In genomic region chr2:128446866-128447537, GRCh38 we compare ENCODE assay signal across 19 cellular contexts.
DNase-seq lines count a peak whose midpoint lies in the region; ATAC-seq, FAIRE-seq and TF ChIP-seq lines count a peak whose summit lies in the region.
"Had no signal": no experiment of that assay in that cellular context is flagged by ENCODE, and none has a peak within 500 bp of the region (broad histone marks: within the 10 kb centered on the region; RNA-seq: fewer than 3 reads in every experiment).

No MANE protein-coding gene starts in this region.

- H2AFZ ChIP-seq in HepG2 (ENCODE audit: low read length), result no peak overlapping the region

- ATAC-seq in HepG2 (peak; percentile 3; the same call in 1 of the 3 replicates), sciatic nerve (no peak)
- no peak for ATAC-seq in activated CD4-positive, CD25-positive, alpha-beta regulatory T cell treated with anti-CD3 and anti-CD28 coated beads, Interleukin-2, amount 50 U/mL, for 24 hours
- ATAC-seq: activated T-cell treated with anti-CD3 and anti-CD28 coated beads, Interleukin-2, amount 50 U/mL, for 72 hours; esophagus mucosa; naive thymus-derived CD4-positive, alpha-beta T cell had no signal

- peaks cover 51 to 68% (median 54%) of the 10 kb centered on the region in 10 experiments for H3K4me1 ChIP-seq in BLaER1 treated with 17β-estradiol and CSF1 and Interleukin-3, amounts not matched to agents 10 nM and 100 nM
- H3K4me1 ChIP-seq in HepG2 (ENCODE audit: insufficient read depth, low read length), result peaks cover 14% of the 10 kb centered on the region

- FAIRE-seq in HepG2 (lab: Jason Lieb, UNC), result no peak

- no peak for TF ChIP-seq POLR2A in HepG2 (IDR thresholded peaks at IDR 0.05; ENCODE audit: insufficient read depth in 1 of 2, low read depth in 2 of 2, low read length in 2 of 2)

- CTCF ChIA-PET in HepG2 (lab: Yijun Ruan, JAX; ENCODE audit: low intra/inter-chr PET ratio, low total read pairs), result no interaction called here

- POLR2A ChIA-PET in HepG2 (lab: Yijun Ruan, JAX), result no interaction called here

- DNase-seq in activated CD8-positive, alpha-beta memory T cell treated with anti-CD3 and anti-CD28 coated beads for 24 hours, result peak; percentile 35
- DNase-seq in HepG2 (ENCODE audit: low spot score) (no peak), sciatic nerve (ENCODE audit: low spot score) (peak; percentile 52), COR-L47 (lab: John Stamatoyannopoulos, UW) (no peak), T-helper 2 cell (no peak), NCI-H128 (lab: John Stamatoyannopoulos, UW; ENCODE audit: unreplicated experiment) (no peak)
- DNase-seq: activated CD4-positive, alpha-beta T cell treated with anti-CD3 and anti-CD28 coated beads, Interleukin-2, amount 50 U/mL, for 4 hours; activated T-cell treated with anti-CD3 and anti-CD28 coated beads, Interleukin-2, amount 50 U/mL, for 72 hours; HCEC 1CT; KBM-7; naive thymus-derived CD4-positive, alpha-beta T cell; NCI-H2081; NCI-H510A; Right ventricle myocardium superior had no signal

- peak overlapping the region; percentile 6 to 100 (median 47); a peak in 20 of 22 replicates for H3K4me2 ChIP-seq in BLaER1 treated with 17β-estradiol and CSF1 and Interleukin-3, amounts not matched to agents 10 nM and 100 nM
- no peak overlapping the region for H3K4me2 ChIP-seq in HepG2 (ENCODE audit: low read depth, low read length)

- 53% methylated on average over 13 of the region's 17 CpGs for WGBS in HepG2 (ENCODE audit: low lambda C conversion rate)

- TF ChIP-seq EP300 in HepG2 (IDR thresholded peaks at IDR 0.05; ENCODE audit: low read depth in 2 of 2, low read length in 2 of 2), result no peak
- TF ChIP-seq EP300 in HepG2 (CRISPR knock-in tag; IDR thresholded peaks at IDR 0.05; ENCODE audit: borderline replicate concordance), result no peak

- TF ChIP-seq CTCF in HepG2 (CRISPR knock-in tag; IDR thresholded peaks at IDR 0.05), result no peak

- H3K4me3 ChIP-seq in BLaER1 treated with 17β-estradiol and CSF1 and Interleukin-3, amounts not matched to agents 10 nM and 100 nM, result no peak overlapping the region
- no peak overlapping the region for H3K4me3 ChIP-seq in HepG2 (replicated peaks in 1 of 3; ENCODE audit: insufficient read depth in 1 of 3, low read depth in 2 of 3, low read length in 3 of 3)
- H3K4me3 ChIP-seq: dorsolateral prefrontal cortex, tibial nerve had no signal

- H3K27ac ChIP-seq in BLaER1 treated with 17β-estradiol and CSF1 and Interleukin-3, amounts not matched to agents 10 nM and 100 nM, result peak overlapping the region in 2 of 11 experiments; percentile 25 to 26; a peak in 1 of 22 replicates
- H3K27ac ChIP-seq in HepG2 (ENCODE audit: extremely low read length, insufficient read depth, low read length), result no peak overlapping the region
- H3K27ac ChIP-seq: dorsolateral prefrontal cortex, tibial nerve had no signal

- H3K79me2 ChIP-seq in HepG2 (ENCODE audit: insufficient read depth, low read length), result no peaks in the 10 kb centered on the region

- peaks cover 0 to 41% (median 0%) of the 10 kb centered on the region in 11 experiments; a peak in 7 of 22 replicates for H3K36me3 ChIP-seq in BLaER1 treated with 17β-estradiol and CSF1 and Interleukin-3, amounts not matched to agents 10 nM and 100 nM
- H3K36me3 ChIP-seq in HepG2 (replicated peaks in 1 of 2; ENCODE audit: control insufficient read depth in 1 of 2, insufficient read depth in 2 of 2, low read length in 2 of 2), result no peaks in the 10 kb centered on the region
- H3K36me3 ChIP-seq: tibial nerve had no signal

- H3K27me3 ChIP-seq in BLaER1 treated with 17β-estradiol and CSF1 and Interleukin-3, amounts not matched to agents 10 nM and 100 nM, result no peaks in the 10 kb centered on the region
- peaks cover 2 to 7% of the 10 kb centered on the region in 2 experiments; a peak in 2 of 5 replicates for H3K27me3 ChIP-seq in HepG2 (ENCODE audit: control insufficient read depth in 1 of 2, insufficient read depth in 2 of 2, low read length in 2 of 2)
- H3K27me3 ChIP-seq: dorsolateral prefrontal cortex, tibial nerve had no signal

- intact Hi-C loops in HepG2 (cut with micrococcal nuclease; ENCODE audit: unreplicated experiment) (no loop called here), sciatic nerve (cut with DNase I) (no loop called here)

- TF ChIP-seq RAD21 in HepG2 (CRISPR knock-in tag; IDR thresholded peaks at IDR 0.05), result no peak

- H3K9ac ChIP-seq in BLaER1 treated with 17β-estradiol and CSF1 and Interleukin-3, amounts not matched to agents 10 nM and 100 nM, result no peak overlapping the region
- H3K9ac ChIP-seq in HepG2 (ENCODE audit: insufficient read depth, low read depth, low read length), result no peak overlapping the region

- no TSS peak for BruUV-seq in HepG2 (replicated peaks; lab: Mats Ljungman, UMichigan)

- H4K20me1 ChIP-seq in BLaER1 treated with 17β-estradiol and CSF1 and Interleukin-3, amounts not matched to agents 10 nM and 100 nM, result peaks cover 0 to 35% (median 0%) of the 10 kb centered on the region in 11 experiments; a peak in 3 of 22 replicates
- no peaks in the 10 kb centered on the region for H4K20me1 ChIP-seq in HepG2 (ENCODE audit: insufficient read depth, low read length)

- no peaks in the 10 kb centered on the region; a peak in 2 of 22 replicates for H3K9me3 ChIP-seq in BLaER1 treated with 17β-estradiol and CSF1 and Interleukin-3, amounts not matched to agents 10 nM and 100 nM (replicated peaks in 1 of 11)
- H3K9me3 ChIP-seq in HepG2 (ENCODE audit: low read length), result no peaks in the 10 kb centered on the region
- H3K9me3 ChIP-seq: tibial nerve had no signal

- in situ Hi-C loops in HepG2 (cut with HindIII; ENCODE audit: extremely low pct_ligation_motif_present, low pct_unique_long_range_greater_than_20kb), result no loop called here

TF ChIP-seq in HepG2, 621 proteins besides CTCF, POLR2A, EP300 and RAD21:
- no peak for TF ChIP-seq ZNF230 (CRISPR knock-in tag; IDR thresholded peaks at IDR 0.05)
- TF ChIP-seq ZNF615 (CRISPR knock-in tag; IDR thresholded peaks at IDR 0.05; ENCODE audit: borderline replicate concordance), result no peak
- TF ChIP-seq, protein P1, sequence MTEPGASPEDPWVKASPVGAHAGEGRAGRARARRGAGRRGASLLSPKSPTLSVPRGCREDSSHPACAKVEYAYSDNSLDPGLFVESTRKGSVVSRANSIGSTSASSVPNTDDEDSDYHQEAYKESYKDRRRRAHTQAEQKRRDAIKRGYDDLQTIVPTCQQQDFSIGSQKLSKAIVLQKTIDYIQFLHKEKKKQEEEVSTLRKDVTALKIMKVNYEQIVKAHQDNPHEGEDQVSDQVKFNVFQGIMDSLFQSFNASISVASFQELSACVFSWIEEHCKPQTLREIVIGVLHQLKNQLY (CRISPR knock-in tag; IDR thresholded peaks at IDR 0.05), result no peak
- TF ChIP-seq GPN1 (CRISPR knock-in tag; IDR thresholded peaks at IDR 0.05; ENCODE audit: borderline replicate concordance), result no peak
- TF ChIP-seq LRRFIP1 (CRISPR knock-in tag; conservative IDR thresholded peaks at IDR 0.05), result no peak
- no peak for TF ChIP-seq ZNF614 (CRISPR knock-in tag; IDR thresholded peaks at IDR 0.05; ENCODE audit: borderline replicate concordance)
- TF ChIP-seq RFX1 (IDR thresholded peaks at IDR 0.05), result no peak

Comparison
In these comparisons a context has a peak if more than half of its experiments do, and no peak if none do; other contexts are left out.
1. DNase-seq: peak in activated CD8-positive, alpha-beta memory T cell treated with anti-CD3 and anti-CD28 coated beads for 24 hours (single experiment) and sciatic nerve (single experiment); none in HepG2 (single experiment), COR-L47 (single experiment), T-helper 2 cell (0 of 5) and NCI-H128 (single experiment).